ENCODE assay signal across 18 cellular contexts in the genomic region with DNA sequence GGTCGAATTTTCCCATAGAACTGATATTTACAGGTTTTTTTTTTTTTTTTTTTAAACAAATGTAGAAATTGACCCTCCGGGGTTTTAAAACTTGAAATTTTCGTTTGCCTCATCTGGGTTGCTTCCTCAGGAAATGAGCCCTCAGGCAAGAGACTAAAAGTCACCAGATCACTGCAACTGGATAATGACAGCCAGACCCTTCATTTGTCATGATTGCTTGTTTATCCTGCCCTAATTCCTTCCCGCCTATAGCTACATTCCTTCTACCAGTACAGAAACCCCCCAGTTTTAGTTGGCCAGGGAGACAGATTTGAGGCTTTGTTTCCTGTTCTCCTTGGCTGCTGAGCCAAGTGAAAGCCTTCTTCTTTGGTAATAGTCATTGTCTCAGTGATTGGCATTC. TPM values are rescaled to one million over a fixed set of nuclear protein-coding genes. Genes with fewer than 3 reads are reported as not detected.
A peak's percentile ranks its signal among the peaks of the same experiment; 100 is the strongest.
DNase-seq lines count a peak whose midpoint lies in the region; ATAC-seq and TF ChIP-seq lines count a peak whose summit lies in the region.
"Had no signal": no experiment of that assay in that cellular context is flagged by ENCODE, and none has a peak within 500 bp of the region (broad histone marks: within the 10 kb centered on the region; RNA-seq: fewer than 3 reads in every experiment).

No MANE protein-coding gene starts in this region.

- H3K27ac Mint-ChIP-seq in endothelial cell (ENCODE audit: unreplicated experiment), result peak overlapping the region; percentile 76
- H3K27ac Mint-ChIP-seq in nephron progenitor cell, result peak overlapping the region; percentile 64
- H3K27ac Mint-ChIP-seq in CD14-positive monocyte, result no peak overlapping the region
- H3K27ac Mint-ChIP-seq: stimulated activated effector memory CD8-positive, alpha-beta T cell treated with anti-CD3 and anti-CD28 coated beads, Interleukin-12 subunit alpha, Interleukin-12 subunit beta, amount 100 ng/mL, for 72 hours had no signal

- intact Hi-C loops in CD14-positive monocyte (cut with micrococcal nuclease), result no loop called here

- H3K36me3 Mint-ChIP-seq in endothelial cell (ENCODE audit: low read depth, unreplicated experiment) (no peaks in the 10 kb centered on the region), nephron progenitor cell (ENCODE audit: low read depth) (peaks cover 15% of the 10 kb centered on the region), CD14-positive monocyte (no peaks in the 10 kb centered on the region)
- H3K36me3 Mint-ChIP-seq: stimulated activated effector memory CD8-positive, alpha-beta T cell treated with anti-CD3 and anti-CD28 coated beads, Interleukin-12 subunit alpha, Interleukin-12 subunit beta, amount 100 ng/mL, for 72 hours had no signal

- TF ChIP-seq CTCF in endothelial cell (IDR thresholded peaks at IDR 0.05; ENCODE audit: unreplicated experiment) (no peak), nephron progenitor cell (IDR thresholded peaks at IDR 0.05) (no peak), CD14-positive monocyte (IDR thresholded peaks at IDR 0.05) (no peak)

- H3K9me3 Mint-ChIP-seq in endothelial cell (ENCODE audit: unreplicated experiment), result no peaks in the 10 kb centered on the region
- peaks cover 18% of the 10 kb centered on the region for H3K9me3 Mint-ChIP-seq in nephron progenitor cell
- no peaks in the 10 kb centered on the region for H3K9me3 Mint-ChIP-seq in CD14-positive monocyte
- H3K9me3 Mint-ChIP-seq: stimulated activated effector memory CD8-positive, alpha-beta T cell treated with anti-CD3 and anti-CD28 coated beads, Interleukin-12 subunit alpha, Interleukin-12 subunit beta, amount 100 ng/mL, for 72 hours had no signal

- H3K4me1 Mint-ChIP-seq in endothelial cell (ENCODE audit: unreplicated experiment), result peaks cover 11% of the 10 kb centered on the region
- peaks cover 18% of the 10 kb centered on the region for H3K4me1 Mint-ChIP-seq in nephron progenitor cell
- H3K4me1 Mint-ChIP-seq in CD14-positive monocyte, result peaks cover 17% of the 10 kb centered on the region
- H3K4me1 Mint-ChIP-seq: stimulated activated effector memory CD8-positive, alpha-beta T cell treated with anti-CD3 and anti-CD28 coated beads, Interleukin-12 subunit alpha, Interleukin-12 subunit beta, amount 100 ng/mL, for 72 hours had no signal

- DNase-seq in ELR (ENCODE audit: low read depth) (peak; percentile 76), endothelial cell (ENCODE audit: low spot score) (no peak), nephron progenitor cell (no peak), globus pallidus (ENCODE audit: low spot score) (no peak), CD14-positive monocyte (ENCODE audit: low spot score) (no peak)
- DNase-seq: activated CD4-positive, alpha-beta T cell treated with anti-CD3 and anti-CD28 coated beads for 48 hours; cortex of kidney; DMS153; left ventricle myocardium inferior; NCI-H1694 treated with DMSO at 0.1 percent for 48 hours; NCI-H345; SHP77 treated with DMSO at 0.1 percent for 48 hours; thyroid gland had no signal

- H3K4me3 Mint-ChIP-seq in endothelial cell (ENCODE audit: unreplicated experiment) (no peak overlapping the region), nephron progenitor cell (no peak overlapping the region), CD14-positive monocyte (peak overlapping the region in 1 of 2 donors; percentile 76)
- H3K4me3 Mint-ChIP-seq: stimulated activated effector memory CD8-positive, alpha-beta T cell treated with anti-CD3 and anti-CD28 coated beads, Interleukin-12 subunit alpha, Interleukin-12 subunit beta, amount 100 ng/mL, for 72 hours had no signal

- ATAC-seq in HG02870 (IDR thresholded peaks at IDR 0.05; ENCODE audit: unreplicated experiment) (no peak), HG03571 (IDR thresholded peaks at IDR 0.05; ENCODE audit: unreplicated experiment) (no peak)
- ATAC-seq: K562; stimulated activated effector memory CD8-positive, alpha-beta T cell treated with anti-CD3 and anti-CD28 coated beads, Interleukin-12 subunit alpha, Interleukin-12 subunit beta, amount 100 ng/mL, for 72 hours had no signal

- H3K27me3 Mint-ChIP-seq in endothelial cell (ENCODE audit: unreplicated experiment) (peaks cover 2% of the 10 kb centered on the region), nephron progenitor cell (ENCODE audit: low read depth, poor library complexity) (no peaks in the 10 kb centered on the region), CD14-positive monocyte (ENCODE audit: low read depth in 3 of 3) (peaks cover 0 to 4% (median 0%) of the 10 kb centered on the region in 3 donors)

TF ChIP-seq in PFSK-1, 5 proteins besides CTCF, POLR2A, EP300 and RAD21:
- TF ChIP-seq TAF1 (IDR thresholded peaks at IDR 0.05; ENCODE audit: borderline replicate concordance, insufficient read depth, low read length), result peak; percentile 9; the same call in 1 of the 2 replicates
- no peak for TF ChIP-seq FOXP2 (optimal IDR thresholded peaks at IDR 0.05; ENCODE audit: borderline replicate concordance, extremely low read depth, extremely low read length, insufficient read depth)

RNA-seq across cellular contexts. Expression of gene IGFBP7, which starts 44.0 kb away (rescaled TPM):
- not detected for polyA plus RNA-seq in PFSK-1 (2012; ENCODE audit: insufficient read length, low read depth)
- 7.6 TPM for total RNA-seq in endothelial cell (ENCODE audit: unreplicated experiment)
- 10 to 100 TPM; 46.9 to 53.1 TPM for polyA plus RNA-seq in CD14-positive monocyte

Comparison
In these comparisons a context has a peak if more than half of its experiments do, and no peak if none do; other contexts are left out.
1. H3K27ac Mint-ChIP-seq: peak in endothelial cell (single experiment) and nephron progenitor cell (single experiment); none in CD14-positive monocyte (0 of 7).